Comparison of ENCODE assay signal across 18 cellular contexts in genomic region chr9:128108784-128109709, GRCh38. TPM values are rescaled to one million over a fixed set of nuclear protein-coding genes. Genes with fewer than 3 reads are reported as not detected.
DNase-seq lines count a peak whose midpoint lies in the region; ATAC-seq and TF ChIP-seq lines count a peak whose summit lies in the region.
"Had no signal": no experiment of that assay in that cellular context is flagged by ENCODE, and none has a peak within 500 bp of the region (broad histone marks: within the 10 kb centered on the region; RNA-seq: fewer than 3 reads in every experiment).

No MANE protein-coding gene starts in this region.

- H3K27ac ChIP-seq in H9 (ENCODE audit: insufficient read length, low read depth, low read length) (no peak overlapping the region), sigmoid colon (peak overlapping the region in 2 of 4 donors; percentile 13 to 35)
- H3K27ac ChIP-seq: KMS-11, PC-9, prostate gland had no signal

- H3K36me3 Mint-ChIP-seq in H9 (ENCODE audit: insufficient read depth in 1 of 3, low read depth in 3 of 3) = peaks cover 15 to 68% (median 39%) of the 10 kb centered on the region in 3 experiments; a peak in 6 of 7 replicates
- H3K36me3 Mint-ChIP-seq in activated T-helper 17 cell treated with anti-CD3 and anti-CD28 coated beads, Interleukin-2, amount 50 U/mL, for 72 hours (ENCODE audit: low read depth) = peaks cover 51% of the 10 kb centered on the region

- H2AFZ ChIP-seq in H9 (ENCODE audit: low read length) = no peak overlapping the region
- H2AFZ ChIP-seq: PC-9 had no signal

- H3K27me3 Mint-ChIP-seq in H9 (ENCODE audit: low read depth) = no peaks in the 10 kb centered on the region
- H3K27me3 Mint-ChIP-seq in activated T-helper 17 cell treated with anti-CD3 and anti-CD28 coated beads, Interleukin-2, amount 50 U/mL, for 72 hours = no peaks in the 10 kb centered on the region

- H4K91ac ChIP-seq in H9 (ENCODE audit: insufficient read length, low read depth, low read length) = no peak overlapping the region

- no peak overlapping the region for H3K4me3 ChIP-seq in sigmoid colon
- H3K4me3 ChIP-seq: PC-9, prostate gland, thyroid gland had no signal

- no peak for TF ChIP-seq POLR2A in sigmoid colon (IDR thresholded peaks at IDR 0.05)

- H3K79me1 ChIP-seq in H9 (ENCODE audit: insufficient read depth, low read depth, low read length, poor library complexity, severe bottlenecking) = no peaks in the 10 kb centered on the region

- no peak overlapping the region for H3T11ph ChIP-seq in H9 (ENCODE audit: low read length)

- ATAC-seq in activated T-helper 17 cell treated with anti-CD3 and anti-CD28 coated beads, Interleukin-2, amount 50 U/mL, for 72 hours (replicated peaks) = no peak
- ATAC-seq in left colon = peak; percentile 41
- no peak for ATAC-seq in HG02642 (IDR thresholded peaks at IDR 0.05; ENCODE audit: poor library complexity, unreplicated experiment)
- ATAC-seq in HG03095 (IDR thresholded peaks at IDR 0.05; ENCODE audit: unreplicated experiment) = no peak
- ATAC-seq: HCT116 had no signal

- H4K8ac ChIP-seq in H9 (replicated peaks; ENCODE audit: insufficient read length, low read depth, low read length) = no peak overlapping the region

- no peak overlapping the region for H2BK120ac ChIP-seq in H9 (ENCODE audit: low read depth, low read length, poor library complexity, severe bottlenecking)

- H2AK5ac ChIP-seq in H9 (ENCODE audit: insufficient read length, low read length) = no peak overlapping the region

- no peak overlapping the region for H2BK15ac ChIP-seq in H9 (ENCODE audit: low read depth, low read length)

- H3K56ac ChIP-seq in H9 (ENCODE audit: insufficient read length, low read depth, low read length) = no peak overlapping the region

- H3K9ac ChIP-seq in H9 (ENCODE audit: extremely low read depth, insufficient read length, low read length) = no peak overlapping the region
- H3K9ac ChIP-seq: KMS-11 had no signal

- no peak overlapping the region for H3K18ac ChIP-seq in H9 (ENCODE audit: insufficient read length, low read depth, low read length)

- WGBS in H9 (ENCODE audit: extremely low coverage, insufficient read length, low lambda C conversion rate) = no CpG with 5 or more reads among the region's 26 CpGs
- WGBS in sigmoid colon, 2 donors = 43 to 71% methylated on average over 26 of the region's 26 CpGs

- H3K14ac ChIP-seq in H9 (ENCODE audit: insufficient read depth, low read length) = no peak overlapping the region

- H3K4me1 ChIP-seq in H9 (ENCODE audit: insufficient read depth, low read length) (no peaks in the 10 kb centered on the region), sigmoid colon (no peaks in the 10 kb centered on the region)
- H3K4me1 ChIP-seq: prostate gland had no signal

- H3K9me3 Mint-ChIP-seq in H9 = peaks cover 0 to 3% of the 10 kb centered on the region in 2 experiments; a peak in 1 of 5 replicates
- H3K9me3 Mint-ChIP-seq in activated T-helper 17 cell treated with anti-CD3 and anti-CD28 coated beads, Interleukin-2, amount 50 U/mL, for 72 hours = no peaks in the 10 kb centered on the region

- H3K9me3 ChIP-seq in H9 (ENCODE audit: control insufficient read depth, low read depth, low read length) = no peaks in the 10 kb centered on the region
- H3K9me3 ChIP-seq in sigmoid colon = no peaks in the 10 kb centered on the region
- H3K9me3 ChIP-seq: prostate gland, thyroid gland had no signal

- peaks cover 26 to 58% (median 36%) of the 10 kb centered on the region in 4 donors for H3K36me3 ChIP-seq in sigmoid colon

- no peaks in the 10 kb centered on the region for H3K23me2 ChIP-seq in H9 (ENCODE audit: insufficient read length, low read depth, low read length, poor library complexity, severe bottlenecking)

- no peak overlapping the region for H2BK12ac ChIP-seq in H9 (ENCODE audit: insufficient read length, low read depth, low read length)

- H3K4ac ChIP-seq in H9 (ENCODE audit: low read depth, low read length) = no peak overlapping the region

- no peaks in the 10 kb centered on the region for H4K20me1 ChIP-seq in H9 (ENCODE audit: control insufficient read depth, insufficient read depth, insufficient read length)

- no peak overlapping the region for H2BK5ac ChIP-seq in H9 (ENCODE audit: insufficient read length, low read length)

- intact Hi-C loops in left colon (cut with DNase I, micrococcal nuclease) (no loop called here), sigmoid colon (cut with DNase I) (no loop called here)

- no peak overlapping the region for H3K4me3 Mint-ChIP-seq in H9
- H3K4me3 Mint-ChIP-seq in activated T-helper 17 cell treated with anti-CD3 and anti-CD28 coated beads, Interleukin-2, amount 50 U/mL, for 72 hours = no peak overlapping the region
- H3K4me3 Mint-ChIP-seq: CD14-positive monocyte had no signal

- no peak for TF ChIP-seq EP300 in sigmoid colon (IDR thresholded peaks at IDR 0.05)

- no peaks in the 10 kb centered on the region for H3K79me2 ChIP-seq in H9 (ENCODE audit: insufficient read depth, low read length)

- no peak overlapping the region for H3K23ac ChIP-seq in H9 (ENCODE audit: insufficient read length, low read depth, low read length)

- no peak overlapping the region for H3K4me2 ChIP-seq in H9 (ENCODE audit: insufficient read depth, insufficient read length, low read length)
- H3K4me2 ChIP-seq: KMS-11, PC-9 had no signal

- H3K27me3 ChIP-seq in H9 (ENCODE audit: insufficient read depth, low read length) = no peaks in the 10 kb centered on the region
- H3K27me3 ChIP-seq in sigmoid colon = no peaks in the 10 kb centered on the region
- H3K27me3 ChIP-seq: thyroid gland had no signal

- H4K5ac ChIP-seq in H9 (ENCODE audit: insufficient read length, low read depth, low read length) = no peak overlapping the region

- DNase-seq in H9 = peak; percentile 25
- DNase-seq in left colon = peak in 1 of 2 donors; percentile 37
- DNase-seq in sigmoid colon = peak; percentile 32
- DNase-seq in GM10266 (ENCODE audit: extremely low spot score) = no peak
- DNase-seq: NCI-H1436 treated with DMSO at 0.1 percent for 48 hours, NCI-H510A, thyroid gland had no signal

- TF ChIP-seq CTCF in H9 (conservative IDR thresholded peaks at IDR 0.05) (no peak), sigmoid colon (IDR thresholded peaks at IDR 0.05) (no peak), GM10266 (IDR thresholded peaks at IDR 0.05; ENCODE audit: control insufficient read depth, insufficient read depth, low read depth, missing control alignments) (no peak)

- no peak overlapping the region for H2BK20ac ChIP-seq in H9 (ENCODE audit: low read depth, low read length, poor library complexity, severe bottlenecking)

- H3K4me1 Mint-ChIP-seq in H9 = peaks cover 0 to 7% of the 10 kb centered on the region in 2 experiments; a peak in 3 of 4 replicates
- H3K4me1 Mint-ChIP-seq in activated T-helper 17 cell treated with anti-CD3 and anti-CD28 coated beads, Interleukin-2, amount 50 U/mL, for 72 hours = peaks cover 5% of the 10 kb centered on the region
- H3K4me1 Mint-ChIP-seq: CD14-positive monocyte had no signal

- H3K27ac Mint-ChIP-seq in H9 = peak overlapping the region in 1 of 3 experiments; percentile 83; a peak in 2 of 7 replicates
- peak overlapping the region; percentile 44 for H3K27ac Mint-ChIP-seq in activated T-helper 17 cell treated with anti-CD3 and anti-CD28 coated beads, Interleukin-2, amount 50 U/mL, for 72 hours

RNA-seq across cellular contexts. Expression of gene PTGES2, which starts 18.5 kb away (rescaled TPM):
- total RNA-seq in H9 (2021) = 60.4 and 63.9 TPM in 2 replicates
- 10 to 100 TPM; 15.3 to 32.3 TPM for total RNA-seq in activated T-helper 17 cell treated with anti-CD3 and anti-CD28 coated beads, Interleukin-2, amount 50 U/mL, for 72 hours
- 100 to 1,000 TPM in 1 of 2 donors, 10 to 100 TPM in 1; 84.2 to 113 TPM for total RNA-seq in left colon
- total RNA-seq in sigmoid colon = 100 to 1,000 TPM in 2 of 4 donors, 10 to 100 TPM in 2; 60.0 to 119 (median 97.5) TPM
- polyA plus RNA-seq in sigmoid colon = 10 to 100 TPM; 56.5 to 82.2 (median 66.1) TPM

RNA-seq across cellular contexts. Expression of gene LCN2, which starts 40.2 kb away (rescaled TPM):
- not detected in 2 replicates for total RNA-seq in H9 (2021)
- not detected for total RNA-seq in activated T-helper 17 cell treated with anti-CD3 and anti-CD28 coated beads, Interleukin-2, amount 50 U/mL, for 72 hours
- total RNA-seq in left colon = 100 to 1,000 TPM in 1 of 2 donors, 10 to 100 TPM in 1; 12.3 to 358 TPM
- not detected for total RNA-seq in sigmoid colon
- polyA plus RNA-seq in sigmoid colon = 1,000 to 10,000 TPM in 1 of 3 donors, 10 to 100 TPM in 1, 1 to 10 TPM in 1; 9.6 to 1,818 (median 79.8) TPM
- total RNA-seq: astrocyte, Daoy, fibroblast of villous mesenchyme had no signal

RNA-seq across cellular contexts. Expression of gene SLC25A25, which starts 41.0 kb away (rescaled TPM):
- total RNA-seq in H9 (2021) (16.0 and 16.9 TPM in 2 replicates), left colon (10 to 100 TPM; 20.5 to 26.2 TPM), sigmoid colon (10 to 100 TPM; 10.2 to 77.2 (median 12.9) TPM)
- 10 to 100 TPM; 10.8 to 12.7 TPM for total RNA-seq in activated T-helper 17 cell treated with anti-CD3 and anti-CD28 coated beads, Interleukin-2, amount 50 U/mL, for 72 hours
- 10 to 100 TPM; 16.6 to 19.4 (median 16.8) TPM for polyA plus RNA-seq in sigmoid colon

RNA-seq across cellular contexts. Expression of gene NAIF1, which starts 41.9 kb away (rescaled TPM):
- total RNA-seq in H9 (2021) (6.3 TPM in 2 replicates), left colon (10 to 100 TPM in 1 of 2 donors, 1 to 10 TPM in 1; 10.0 to 10.5 TPM), sigmoid colon (10 to 100 TPM in 1 of 4 donors, 1 to 10 TPM in 3; 5.5 to 10.7 (median 6.3) TPM)
- total RNA-seq in activated T-helper 17 cell treated with anti-CD3 and anti-CD28 coated beads, Interleukin-2, amount 50 U/mL, for 72 hours = 10 to 100 TPM in 1 of 2 donors, 1 to 10 TPM in 1; 9.0 to 15.0 TPM
- polyA plus RNA-seq in sigmoid colon = 10 to 100 TPM in 1 of 3 donors, 1 to 10 TPM in 2; 8.4 to 11.0 (median 8.6) TPM

RNA-seq across cellular contexts. Expression of gene BBLN, which starts 51.0 kb away (rescaled TPM):
- 72.5 and 74.9 TPM in 2 replicates for total RNA-seq in H9 (2021)
- 10 to 100 TPM; 65.7 to 71.9 TPM for total RNA-seq in activated T-helper 17 cell treated with anti-CD3 and anti-CD28 coated beads, Interleukin-2, amount 50 U/mL, for 72 hours
- 10 to 100 TPM; 35.6 to 50.5 TPM for total RNA-seq in left colon
- total RNA-seq in sigmoid colon = 100 to 1,000 TPM; 158 to 273 (median 204) TPM
- 100 to 1,000 TPM; 111 to 123 (median 113) TPM for polyA plus RNA-seq in sigmoid colon
